Comparison of ENCODE assay signal across 11 cellular contexts in the genomic region with DNA sequence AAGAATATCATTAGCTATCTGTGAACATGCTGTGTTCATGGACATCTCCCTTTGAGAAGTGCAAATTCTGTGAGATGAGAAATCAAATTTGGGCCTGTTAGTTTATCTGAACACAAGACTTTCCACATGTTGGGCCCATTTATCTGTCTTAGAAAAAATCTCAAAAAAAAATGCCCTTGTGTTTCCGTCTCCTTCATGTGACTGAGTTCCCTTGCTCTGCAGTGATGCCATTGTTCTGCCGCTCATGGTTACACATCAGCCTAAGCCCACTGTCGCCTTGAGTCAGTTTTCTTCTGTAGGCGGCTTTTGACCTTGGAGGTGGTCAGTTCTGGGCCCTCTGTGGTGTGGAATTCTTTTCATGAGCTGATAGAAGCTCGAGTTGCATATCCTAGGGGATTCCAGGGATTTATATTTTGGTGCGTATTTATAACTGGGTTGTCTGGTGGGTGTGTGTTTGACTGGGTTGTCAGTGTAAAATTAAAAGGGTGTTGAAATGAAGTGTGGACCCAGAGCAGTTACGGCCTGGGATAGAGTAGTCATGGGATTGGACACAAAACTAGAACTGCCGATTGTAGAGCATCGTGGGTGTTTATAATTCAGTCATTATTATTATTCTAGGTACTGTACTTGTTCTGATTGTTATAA.
DNase-seq lines count a peak whose midpoint lies in the region; ATAC-seq and TF ChIP-seq lines count a peak whose summit lies in the region.
"Had no signal": no experiment of that assay in that cellular context is flagged by ENCODE, and none has a peak within 500 bp of the region (broad histone marks: within the 10 kb centered on the region; RNA-seq: fewer than 3 reads in every experiment).

No MANE protein-coding gene starts in this region.

- POLR2A ChIA-PET in Caco-2 (lab: Charles Lee) (no interaction called here), PC-9 (lab: Charles Lee; ENCODE audit: unreplicated experiment) (interaction anchor here (0.6 kb wide), 1 partner anchor 82 kb away, joined by 5 read pairs; no protein-coding TSS in a partner anchor)

- DNase-seq in Caco-2 (no peak), PC-9 (no peak), endothelial cell (ENCODE audit: low spot score) (no peak)
- no peak for DNase-seq in NK-92 treated with Interleukin-12 subunit alpha and Interleukin-12 subunit beta, amount 100 ng/mL, for 24 hours (lab: John Stamatoyannopoulos, UW)
- DNase-seq: activated CD8-positive, alpha-beta memory T cell treated with anti-CD3 and anti-CD28 coated beads, Interleukin-2, amount 50 U/mL, for 4 hours; MG63; occipital lobe; stimulated activated naive CD4-positive, alpha-beta T cell treated with Interleukin-2 at 50 U/mL for 16 hours had no signal

- H3K4me3 ChIP-seq in Caco-2 (ENCODE audit: low read depth, low read length) (no peak overlapping the region), PC-9 (no peak overlapping the region), neutrophil (ENCODE audit: low read depth in 1 of 2, low read length in 1 of 2) (no peak overlapping the region)
- H3K4me3 ChIP-seq: MG63 had no signal

- peaks cover 91% of the 10 kb centered on the region for H3K79me2 ChIP-seq in PC-9 (ENCODE audit: low read depth)

- H3K9me2 ChIP-seq in PC-9 (ENCODE audit: insufficient read depth): no peaks in the 10 kb centered on the region; the same call in 1 of the 2 replicates

- H3F3A ChIP-seq in PC-9 (ENCODE audit: insufficient read depth, low read depth): peaks cover 21% of the 10 kb centered on the region

- H2AFZ ChIP-seq in PC-9: no peak overlapping the region

- CTCF ChIA-PET in Caco-2 (lab: Charles Lee): interaction anchor here (0.6 kb wide), 1 partner anchor 1147 kb away, joined by 4 read pairs; no protein-coding TSS in a partner anchor
- CTCF ChIA-PET in PC-9 (lab: Charles Lee): no interaction called here

- H3K4me1 ChIP-seq in Caco-2 (peaks cover 52% of the 10 kb centered on the region), PC-9 (replicated peaks; ENCODE audit: insufficient read depth) (peaks cover 28% of the 10 kb centered on the region), neutrophil (ENCODE audit: control insufficient read depth in 1 of 2, insufficient read depth in 1 of 2, low read depth in 1 of 2, low read length in 1 of 2) (peaks cover 60 to 81% of the 10 kb centered on the region in 2 experiments)

- H3K27ac ChIP-seq in PC-9 (0 out of 2 replicates have a peak overlapping the region, but pooled peaks have one; percentile 27), neutrophil (peak overlapping the region; percentile 70)

- peak overlapping the region; percentile 24; the same call in 1 of the 2 replicates for H3K4me2 ChIP-seq in PC-9

- H3K36me3 Mint-ChIP-seq in Caco-2 (ENCODE audit: insufficient read depth, unreplicated experiment) (no peaks in the 10 kb centered on the region), endothelial cell (ENCODE audit: low read depth, unreplicated experiment) (no peaks in the 10 kb centered on the region)

- BruUV-seq in Caco-2 (replicated peaks; lab: Mats Ljungman, UMichigan): no TSS peak
- BruUV-seq in PC-9 (replicated peaks; lab: Mats Ljungman, UMichigan): no TSS peak

- H3K27me3 ChIP-seq in Caco-2 (replicated peaks; ENCODE audit: control insufficient read depth, insufficient read depth, low read length) (no peaks in the 10 kb centered on the region), PC-9 (ENCODE audit: insufficient read depth, low read depth) (no peaks in the 10 kb centered on the region), neutrophil (no peaks in the 10 kb centered on the region)
- H3K27me3 ChIP-seq: MG63 had no signal

- H3K27ac Mint-ChIP-seq in Caco-2 (ENCODE audit: unreplicated experiment): peak overlapping the region; percentile 19
- peak overlapping the region; percentile 48 for H3K27ac Mint-ChIP-seq in endothelial cell (ENCODE audit: unreplicated experiment)

- ATAC-seq in GM18858 (IDR thresholded peaks at IDR 0.05; ENCODE audit: unreplicated experiment) (no peak), HG03045 (IDR thresholded peaks at IDR 0.05; ENCODE audit: unreplicated experiment) (no peak)

- H3K36me3 ChIP-seq in Caco-2 (ENCODE audit: control insufficient read depth, insufficient read depth, low read length) (no peaks in the 10 kb centered on the region), PC-9 (ENCODE audit: low read depth) (no peaks in the 10 kb centered on the region), neutrophil (no peaks in the 10 kb centered on the region)
- H3K36me3 ChIP-seq: MG63 had no signal

- intact Hi-C loops in Caco-2 (cut with micrococcal nuclease; ENCODE audit: unreplicated experiment): no loop called here
- intact Hi-C loops in PC-9 (cut with micrococcal nuclease; ENCODE audit: unreplicated experiment): no loop called here

- H3K9me3 ChIP-seq in Caco-2 (no peaks in the 10 kb centered on the region), PC-9 (ENCODE audit: insufficient read depth, low read depth) (no peaks in the 10 kb centered on the region), neutrophil (no peaks in the 10 kb centered on the region)
- H3K9me3 ChIP-seq: MG63 had no signal

- H3K4me1 Mint-ChIP-seq in Caco-2 (ENCODE audit: low read depth, unreplicated experiment) (peaks cover 54% of the 10 kb centered on the region), endothelial cell (ENCODE audit: unreplicated experiment) (peaks cover 75% of the 10 kb centered on the region)

- H3K9me3 Mint-ChIP-seq in Caco-2 (ENCODE audit: unreplicated experiment) (no peaks in the 10 kb centered on the region), endothelial cell (ENCODE audit: unreplicated experiment) (no peaks in the 10 kb centered on the region)

- H3K27me3 Mint-ChIP-seq in Caco-2 (ENCODE audit: insufficient read depth, unreplicated experiment): no peaks in the 10 kb centered on the region
- no peaks in the 10 kb centered on the region for H3K27me3 Mint-ChIP-seq in endothelial cell (ENCODE audit: unreplicated experiment)

- H4K20me1 ChIP-seq in PC-9 (ENCODE audit: insufficient read depth): peaks cover 47% of the 10 kb centered on the region

- peak overlapping the region; percentile 11 for H3K4me3 Mint-ChIP-seq in Caco-2 (ENCODE audit: unreplicated experiment)
- H3K4me3 Mint-ChIP-seq in endothelial cell (ENCODE audit: unreplicated experiment): peak overlapping the region; percentile 37

- TF ChIP-seq CTCF in Caco-2 (IDR thresholded peaks at IDR 0.05; ENCODE audit: insufficient read depth in 1 of 2, low read depth in 1 of 2, low read length in 1 of 2, severe bottlenecking in 1 of 2, unreplicated experiment in 1 of 2) (no peak), PC-9 (conservative IDR thresholded peaks at IDR 0.05) (no peak), endothelial cell (IDR thresholded peaks at IDR 0.05; ENCODE audit: unreplicated experiment) (no peak), neutrophil (IDR thresholded peaks at IDR 0.05) (no peak)
